Comparison of ENCODE assay signal across 8 cellular contexts in the genomic region with DNA sequence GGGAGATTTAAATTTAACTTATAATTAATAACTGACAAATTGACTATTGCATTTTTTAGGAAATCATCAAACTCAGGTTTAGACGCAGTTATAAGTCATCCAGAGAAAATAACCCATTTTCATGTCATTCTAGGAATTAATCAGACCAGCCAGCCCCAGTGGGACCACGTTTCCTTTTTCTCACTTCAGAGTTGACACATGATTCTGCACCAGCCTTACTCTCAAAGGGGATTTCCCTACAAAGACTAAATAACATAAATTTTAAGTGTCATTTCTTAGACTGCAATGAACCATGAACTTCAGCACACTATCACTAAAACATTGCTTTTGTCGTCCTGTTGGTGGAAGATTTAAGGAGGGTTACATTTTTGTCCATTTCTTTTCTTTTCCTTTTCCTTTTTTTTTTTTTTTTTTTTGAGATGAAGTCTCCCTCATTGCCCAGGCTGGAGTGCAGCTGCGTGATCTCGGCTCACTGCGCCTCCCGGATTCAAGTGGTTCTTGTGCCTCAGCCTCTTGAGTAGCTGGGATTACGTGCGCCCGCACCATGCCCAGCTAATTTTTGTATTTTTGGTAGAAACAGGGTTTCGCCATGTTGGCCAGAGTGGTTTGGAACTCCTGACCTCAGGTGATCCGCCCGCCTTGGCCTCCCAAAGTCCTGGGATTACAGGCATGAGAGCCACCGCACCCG. TPM values are rescaled to one million over a fixed set of nuclear protein-coding genes. Genes with fewer than 3 reads are reported as not detected.
DNase-seq lines count a peak whose midpoint lies in the region; ATAC-seq, FAIRE-seq and TF ChIP-seq lines count a peak whose summit lies in the region.

No MANE protein-coding gene starts in this region.

- peaks cover 29% of the 10 kb centered on the region for H3K4me1 Mint-ChIP-seq in activated CD4-positive, alpha-beta T cell treated with anti-CD3 and anti-CD28 coated beads for 36 hours
- peaks cover 14% of the 10 kb centered on the region for H3K4me1 Mint-ChIP-seq in activated CD4-positive, alpha-beta T cell treated with anti-CD3 and anti-CD28 coated beads, Interleukin-2, amount 10 ng/mL, durations not matched to agents 24 days and 14 days
- peaks cover 8% of the 10 kb centered on the region for H3K4me1 Mint-ChIP-seq in CD4-positive, alpha-beta T cell (ENCODE audit: low read depth)
- peaks cover 14% of the 10 kb centered on the region for H3K4me1 Mint-ChIP-seq in Caco-2 (ENCODE audit: low read depth, unreplicated experiment)

- H3K4me1 ChIP-seq in Caco-2, result no peaks in the 10 kb centered on the region

- CTCF ChIA-PET in activated CD4-positive, alpha-beta T cell treated with anti-CD3 and anti-CD28 coated beads for 36 hours (lab: Charles Lee), result no interaction called here
- CTCF ChIA-PET in CD4-positive, alpha-beta T cell (lab: Charles Lee), result no interaction called here
- CTCF ChIA-PET in Caco-2 (lab: Charles Lee), result no interaction called here

- no peak overlapping the region for H3K27ac Mint-ChIP-seq in activated CD4-positive, alpha-beta T cell treated with anti-CD3 and anti-CD28 coated beads for 36 hours
- H3K27ac Mint-ChIP-seq in activated CD4-positive, alpha-beta T cell treated with anti-CD3 and anti-CD28 coated beads, Interleukin-2, amount 10 ng/mL, durations not matched to agents 24 days and 14 days, result no peak overlapping the region
- H3K27ac Mint-ChIP-seq in CD4-positive, alpha-beta T cell, result no peak overlapping the region
- H3K27ac Mint-ChIP-seq in Caco-2 (ENCODE audit: unreplicated experiment), result no peak overlapping the region

- no peaks in the 10 kb centered on the region for H3K36me3 Mint-ChIP-seq in activated CD4-positive, alpha-beta T cell treated with anti-CD3 and anti-CD28 coated beads for 36 hours (ENCODE audit: low read depth)
- H3K36me3 Mint-ChIP-seq in activated CD4-positive, alpha-beta T cell treated with anti-CD3 and anti-CD28 coated beads, Interleukin-2, amount 10 ng/mL, durations not matched to agents 24 days and 14 days (ENCODE audit: low read depth), result no peaks in the 10 kb centered on the region
- no peaks in the 10 kb centered on the region for H3K36me3 Mint-ChIP-seq in CD4-positive, alpha-beta T cell (ENCODE audit: low read depth)
- no peaks in the 10 kb centered on the region for H3K36me3 Mint-ChIP-seq in Caco-2 (ENCODE audit: insufficient read depth, unreplicated experiment)

- no peak for TF ChIP-seq CTCF in CD4-positive, alpha-beta T cell (IDR thresholded peaks at IDR 0.05)
- TF ChIP-seq CTCF in Caco-2 (IDR thresholded peaks at IDR 0.05; ENCODE audit: insufficient read depth in 1 of 2, low read depth in 1 of 2, low read length in 1 of 2, severe bottlenecking in 1 of 2, unreplicated experiment in 1 of 2), result no peak

- peaks cover 35% of the 10 kb centered on the region for H3K27me3 Mint-ChIP-seq in activated CD4-positive, alpha-beta T cell treated with anti-CD3 and anti-CD28 coated beads for 36 hours
- H3K27me3 Mint-ChIP-seq in activated CD4-positive, alpha-beta T cell treated with anti-CD3 and anti-CD28 coated beads, Interleukin-2, amount 10 ng/mL, durations not matched to agents 24 days and 14 days, result peaks cover 33% of the 10 kb centered on the region
- H3K27me3 Mint-ChIP-seq in CD4-positive, alpha-beta T cell, result no peaks in the 10 kb centered on the region
- no peaks in the 10 kb centered on the region for H3K27me3 Mint-ChIP-seq in Caco-2 (ENCODE audit: insufficient read depth, unreplicated experiment)

- H3K4me3 Mint-ChIP-seq in activated CD4-positive, alpha-beta T cell treated with anti-CD3 and anti-CD28 coated beads for 36 hours, result no peak overlapping the region
- H3K4me3 Mint-ChIP-seq in activated CD4-positive, alpha-beta T cell treated with anti-CD3 and anti-CD28 coated beads, Interleukin-2, amount 10 ng/mL, durations not matched to agents 24 days and 14 days, result no peak overlapping the region
- H3K4me3 Mint-ChIP-seq in CD4-positive, alpha-beta T cell, result no peak overlapping the region
- H3K4me3 Mint-ChIP-seq in Caco-2 (ENCODE audit: unreplicated experiment), result no peak overlapping the region

- no peak overlapping the region for H3K4me3 ChIP-seq in Caco-2 (ENCODE audit: low read depth, low read length)

- intact Hi-C loops in activated CD4-positive, alpha-beta T cell treated with anti-CD3 and anti-CD28 coated beads for 36 hours (cut with DNase I, micrococcal nuclease), result loop anchor here (1.0 to 10.0 kb wide), 9 partner anchors 50 to 802 kb away; no protein-coding TSS in a partner anchor
- intact Hi-C loops in activated CD4-positive, alpha-beta T cell treated with anti-CD3 and anti-CD28 coated beads, Interleukin-2, amount 10 ng/mL, durations not matched to agents 24 days and 14 days (cut with micrococcal nuclease), result loop anchor here (2.0 to 5.0 kb wide), 6 partner anchors 36 to 196 kb away; no protein-coding TSS in a partner anchor
- intact Hi-C loops in Right ventricle myocardium superior (cut with DNase I) (no loop called here), Caco-2 (cut with micrococcal nuclease; ENCODE audit: unreplicated experiment) (no loop called here)
- intact Hi-C loops in CD4-positive, alpha-beta T cell (cut with DNase I, micrococcal nuclease), result no loop called here

- H3K36me3 ChIP-seq in Caco-2 (ENCODE audit: control insufficient read depth, insufficient read depth, low read length), result no peaks in the 10 kb centered on the region

- peak; percentile 78 for DNase-seq in activated CD4-positive, alpha-beta T cell treated with anti-CD3 and anti-CD28 coated beads for 36 hours
- no peak for DNase-seq in activated CD4-positive, alpha-beta T cell treated with anti-CD3 and anti-CD28 coated beads, Interleukin-2, amount 10 ng/mL, durations not matched to agents 24 days and 14 days
- peak; percentile 31 for DNase-seq in RCC 7860 (ENCODE audit: low spot score)
- peak; percentile 52 for DNase-seq in stimulated activated CD8-positive, alpha-beta memory T cell treated with anti-CD3 and anti-CD28 coated beads, Interleukin-4, amount 100 ng/mL, for 48 hours
- DNase-seq in Right ventricle myocardium superior, result no peak
- no peak for DNase-seq in CD4-positive, alpha-beta T cell
- no peak for DNase-seq in Caco-2

- POLR2A ChIA-PET in activated CD4-positive, alpha-beta T cell treated with anti-CD3 and anti-CD28 coated beads for 36 hours (lab: Charles Lee), result interaction anchor here (0.6 kb wide), 1 partner anchor 75 kb away, joined by 3 read pairs; no protein-coding TSS in a partner anchor
- POLR2A ChIA-PET in CD4-positive, alpha-beta T cell (lab: Charles Lee), result no interaction called here
- POLR2A ChIA-PET in Caco-2 (lab: Charles Lee), result no interaction called here

- peak; percentile 39 for FAIRE-seq in RCC 7860 (lab: Jason Lieb, UNC)

- no peaks in the 10 kb centered on the region for H3K9me3 Mint-ChIP-seq in activated CD4-positive, alpha-beta T cell treated with anti-CD3 and anti-CD28 coated beads for 36 hours (ENCODE audit: low read depth)
- H3K9me3 Mint-ChIP-seq in activated CD4-positive, alpha-beta T cell treated with anti-CD3 and anti-CD28 coated beads, Interleukin-2, amount 10 ng/mL, durations not matched to agents 24 days and 14 days, result peaks cover 12% of the 10 kb centered on the region
- H3K9me3 Mint-ChIP-seq in CD4-positive, alpha-beta T cell, result no peaks in the 10 kb centered on the region
- H3K9me3 Mint-ChIP-seq in Caco-2 (ENCODE audit: unreplicated experiment), result peaks cover 17% of the 10 kb centered on the region

- no TSS peak for BruUV-seq in Caco-2 (replicated peaks; lab: Mats Ljungman, UMichigan)

- no peaks in the 10 kb centered on the region for H3K27me3 ChIP-seq in CD4-positive, alpha-beta T cell (ENCODE audit: control insufficient read depth, insufficient read depth, low read length)
- no peaks in the 10 kb centered on the region for H3K27me3 ChIP-seq in Caco-2 (replicated peaks; ENCODE audit: control insufficient read depth, insufficient read depth, low read length)

- ATAC-seq in activated CD4-positive, alpha-beta T cell treated with anti-CD3 and anti-CD28 coated beads for 36 hours, result peak; percentile 85
- ATAC-seq in HG02623 (IDR thresholded peaks at IDR 0.05; ENCODE audit: unreplicated experiment), result peak; percentile 57
- ATAC-seq in Right ventricle myocardium superior (ENCODE audit: poor library complexity), result no peak
- ATAC-seq in CD4-positive, alpha-beta T cell (ENCODE audit: poor library complexity), result no peak

- no peaks in the 10 kb centered on the region for H3K9me3 ChIP-seq in CD4-positive, alpha-beta T cell (ENCODE audit: control insufficient read depth, low read length)
- no peaks in the 10 kb centered on the region for H3K9me3 ChIP-seq in Caco-2

- H3K27ac ChIP-seq in CD4-positive, alpha-beta T cell (ENCODE audit: low read depth, low read length), result no peak overlapping the region

RNA-seq across cellular contexts. Expression of gene IPCEF1, which starts 3.6 kb away (rescaled TPM):
- 10 to 100 TPM; 10.9 to 11.6 TPM for total RNA-seq in activated CD4-positive, alpha-beta T cell treated with anti-CD3 and anti-CD28 coated beads for 36 hours
- 0.97 and 1.5 TPM in 2 replicates for total RNA-seq in activated CD4-positive, alpha-beta T cell treated with anti-CD3 and anti-CD28 coated beads, Interleukin-2, amount 10 ng/mL, durations not matched to agents 24 days and 14 days
- total RNA-seq in Right ventricle myocardium superior (1.3 TPM), Caco-2 (2022) (1.4 and 1.9 TPM in 2 replicates)
- 10 to 100 TPM; 92.4 to 96.8 TPM for total RNA-seq in CD4-positive, alpha-beta T cell

Comparison
In these comparisons a context has a peak if more than half of its experiments do, and no peak if none do; other contexts are left out.
1. DNase-seq: peak in activated CD4-positive, alpha-beta T cell treated with anti-CD3 and anti-CD28 coated beads for 36 hours (single experiment), RCC 7860 (single experiment) and stimulated activated CD8-positive, alpha-beta memory T cell treated with anti-CD3 and anti-CD28 coated beads, Interleukin-4, amount 100 ng/mL, for 48 hours (single experiment); none in activated CD4-positive, alpha-beta T cell treated with anti-CD3 and anti-CD28 coated beads, Interleukin-2, amount 10 ng/mL, durations not matched to agents 24 days and 14 days (single experiment), Right ventricle myocardium superior (single experiment), CD4-positive, alpha-beta T cell (0 of 10) and Caco-2 (0 of 2).
2. ATAC-seq: peak in activated CD4-positive, alpha-beta T cell treated with anti-CD3 and anti-CD28 coated beads for 36 hours (single experiment) and HG02623 (single experiment); none in Right ventricle myocardium superior (single experiment) and CD4-positive, alpha-beta T cell (single experiment).
3. RNA of gene IPCEF1, which starts 3.6 kb away (total RNA-seq): 92.4 to 96.8 TPM in CD4-positive, alpha-beta T cell; 10.9 to 11.6 TPM in activated CD4-positive, alpha-beta T cell treated with anti-CD3 and anti-CD28 coated beads for 36 hours, 1.4 to 1.9 TPM in Caco-2, 0.97 to 1.5 TPM in activated CD4-positive, alpha-beta T cell treated with anti-CD3 and anti-CD28 coated beads, Interleukin-2, amount 10 ng/mL, durations not matched to agents 24 days and 14 days and 1.3 TPM in Right ventricle myocardium superior (single experiment); every median in the first group is over 4 times any median in the second.
4. intact Hi-C loops: an anchor here in activated CD4-positive, alpha-beta T cell treated with anti-CD3 and anti-CD28 coated beads for 36 hours (1.0 to 10.0 kb wide) and activated CD4-positive, alpha-beta T cell treated with anti-CD3 and anti-CD28 coated beads, Interleukin-2, amount 10 ng/mL, durations not matched to agents 24 days and 14 days (2.0 to 5.0 kb wide); none called in Right ventricle myocardium superior, CD4-positive, alpha-beta T cell and Caco-2.